ENCODE assay signal across 22 cellular contexts in the genomic region with DNA sequence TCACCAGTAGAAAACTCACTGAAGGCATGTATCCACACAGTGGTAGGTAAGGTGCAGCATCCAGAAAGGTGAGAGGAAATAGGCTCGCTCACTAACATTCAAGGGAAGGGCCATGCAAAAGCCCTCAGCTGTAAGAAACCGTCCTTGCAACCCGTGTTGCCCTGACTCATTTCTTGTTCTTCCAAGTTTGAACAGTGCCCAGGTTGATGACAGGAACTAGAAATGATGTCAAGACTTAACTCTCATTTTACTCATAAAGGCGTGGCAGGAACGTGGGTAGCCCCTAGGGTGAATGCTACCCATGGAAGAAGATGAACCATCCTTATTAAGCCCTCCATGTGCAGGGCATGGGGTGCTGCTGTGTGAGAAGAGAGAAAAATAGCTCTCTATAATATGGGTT.
A peak's percentile ranks its signal among the peaks of the same experiment; 100 is the strongest.
DNase-seq lines count a peak whose midpoint lies in the region; FAIRE-seq and TF ChIP-seq lines count a peak whose summit lies in the region.
"Had no signal": no experiment of that assay in that cellular context is flagged by ENCODE, and none has a peak within 500 bp of the region (broad histone marks: within the 10 kb centered on the region; RNA-seq: fewer than 3 reads in every experiment).

No MANE protein-coding gene starts in this region.

- H4K91ac ChIP-seq in H1 (replicated peaks; ENCODE audit: insufficient read length, low read length) = no peak overlapping the region

- H4K5ac ChIP-seq in H1 (ENCODE audit: insufficient read length, low read depth, low read length) = no peak overlapping the region

- no peak overlapping the region for H3K18ac ChIP-seq in H1 (ENCODE audit: extremely low read depth, low read length)

- H3K4me1 ChIP-seq in OCI-LY3 (ENCODE audit: low read length) = peaks cover 21% of the 10 kb centered on the region
- peaks cover 0 to 4% (median under 1%) of the 10 kb centered on the region in 4 experiments; a peak in 2 of 7 replicates for H3K4me1 ChIP-seq in H1 (replicated peaks in 1 of 4; ENCODE audit: control insufficient read depth in 3 of 4, insufficient read depth in 4 of 4, low read length in 3 of 4)
- H3K4me1 ChIP-seq: transverse colon had no signal

- H2BK12ac ChIP-seq in H1 (ENCODE audit: low read depth, low read length) = peak overlapping the region; percentile 53; the same call in 1 of the 2 replicates

- TF ChIP-seq POLR2A in H1 (IDR thresholded peaks at IDR 0.05; ENCODE audit: control extremely low read depth in 1 of 2, low read depth in 2 of 2, low read length in 2 of 2) = no peak

- no peaks in the 10 kb centered on the region for H3K9me3 ChIP-seq in OCI-LY3 (ENCODE audit: insufficient read depth, low read length)
- H3K9me3 ChIP-seq in H1 (ENCODE audit: insufficient read depth in 2 of 2, low read depth in 1 of 2, low read length in 1 of 2) = peaks cover 3 to 8% of the 10 kb centered on the region in 2 experiments; a peak in 3 of 4 replicates
- H3K9me3 ChIP-seq: esophagus squamous epithelium, right lobe of liver, transverse colon had no signal

- H3K23me2 ChIP-seq in H1 (ENCODE audit: low read depth, low read length) = no peaks in the 10 kb centered on the region

- no peak overlapping the region for H3K27ac Mint-ChIP-seq in activated naive CD4-positive, alpha-beta T cell treated with anti-CD3 and anti-CD28 coated beads for 36 hours
- H3K27ac Mint-ChIP-seq: activated naive CD8-positive, alpha-beta T cell treated with anti-CD3 and anti-CD28 coated beads for 36 hours; immature natural killer cell had no signal

- no peak overlapping the region for H3K56ac ChIP-seq in H1 (replicated peaks; ENCODE audit: insufficient read length, low read depth, low read length)

- H3K27ac ChIP-seq in OCI-LY3 (ENCODE audit: low read length) (no peak overlapping the region), H1 (ENCODE audit: low read depth, low read length) (no peak overlapping the region)
- H3K27ac ChIP-seq: esophagus squamous epithelium, PC-9, right lobe of liver, transverse colon had no signal

- no peaks in the 10 kb centered on the region for H3K79me2 ChIP-seq in OCI-LY3 (ENCODE audit: low read length)
- H3K79me2 ChIP-seq in H1 (ENCODE audit: control insufficient read depth in 1 of 2, insufficient read depth in 2 of 2, low read length in 2 of 2) = no peaks in the 10 kb centered on the region

- H3K4me2 ChIP-seq in OCI-LY3 (ENCODE audit: low read length) (peak overlapping the region; percentile 26), H1 (ENCODE audit: insufficient read depth in 1 of 2, low read depth in 2 of 2, low read length in 2 of 2) (no peak overlapping the region)
- H3K4me2 ChIP-seq: PC-9 had no signal

- no peak overlapping the region for H3K4me3 Mint-ChIP-seq in activated naive CD4-positive, alpha-beta T cell treated with anti-CD3 and anti-CD28 coated beads for 36 hours
- H3K4me3 Mint-ChIP-seq: activated naive CD8-positive, alpha-beta T cell treated with anti-CD3 and anti-CD28 coated beads for 36 hours; immature natural killer cell had no signal

- no peaks in the 10 kb centered on the region for H3K79me1 ChIP-seq in H1 (ENCODE audit: low read depth, low read length)

- H3K36me3 ChIP-seq in OCI-LY3 (replicated peaks; ENCODE audit: low read depth, low read length) (no peaks in the 10 kb centered on the region), H1 (ENCODE audit: control insufficient read depth in 2 of 4, insufficient read depth in 4 of 4, low read length in 3 of 4) (no peaks in the 10 kb centered on the region; a peak in 2 of 8 replicates)
- H3K36me3 ChIP-seq: esophagus squamous epithelium, right lobe of liver, transverse colon had no signal

- no peak overlapping the region for H2BK5ac ChIP-seq in H1 (ENCODE audit: low read depth, low read length)

- H2AFZ ChIP-seq in OCI-LY3 (ENCODE audit: low read depth, low read length) (no peak overlapping the region), H1 (ENCODE audit: low read length) (no peak overlapping the region)
- H2AFZ ChIP-seq: PC-9 had no signal

- intact Hi-C loops in activated naive CD4-positive, alpha-beta T cell treated with anti-CD3 and anti-CD28 coated beads for 36 hours (cut with micrococcal nuclease) = no loop called here

- H4K20me1 ChIP-seq in OCI-LY3 (ENCODE audit: insufficient read depth, low read length) (no peaks in the 10 kb centered on the region), H1 (replicated peaks in 1 of 2; ENCODE audit: control insufficient read depth in 1 of 2, insufficient read depth in 2 of 2, low read length in 2 of 2) (no peaks in the 10 kb centered on the region)

- DNase-seq in activated naive CD4-positive, alpha-beta T cell treated with anti-CD3 and anti-CD28 coated beads for 36 hours = peak; percentile 43
- no peak for DNase-seq in activated naive CD4-positive, alpha-beta T cell treated with anti-CD3 and anti-CD28 coated beads, Interleukin-2, amount 50 U/mL, for 16 hours
- DNase-seq in H1 (ENCODE audit: low read depth in 1 of 2, low spot score in 2 of 2) = no peak
- DNase-seq in stimulated activated CD8-positive, alpha-beta memory T cell treated with anti-CD3 and anti-CD28 coated beads, Interleukin-4, amount 100 ng/mL, for 48 hours = peak; percentile 40
- no peak for DNase-seq in NCI-H1930 (lab: John Stamatoyannopoulos, UW)
- no peak for DNase-seq in NCI-H187 treated with DMSO at 0.1 percent for 48 hours (lab: John Stamatoyannopoulos, UW)
- DNase-seq: ACHN; activated naive CD8-positive, alpha-beta T cell treated with anti-CD3 and anti-CD28 coated beads for 36 hours; aorta; caudate nucleus; cortex of kidney; DMS153; esophagus squamous epithelium; H7; hypothalamus; immature natural killer cell; PC-9; right lobe of liver; stimulated activated CD4-positive, alpha-beta T cell treated with anti-CD3 and anti-CD28 coated beads, Interleukin-12 subunit alpha, Interleukin-12 subunit beta, amount 100 ng/mL, for 4 hours; SW 1271; transverse colon had no signal

- H2BK15ac ChIP-seq in H1 (ENCODE audit: low read length) = no peak overlapping the region

- H2BK120ac ChIP-seq in H1 (replicated peaks; ENCODE audit: low read depth, low read length) = no peak overlapping the region

- TF ChIP-seq EP300 in H1 (IDR thresholded peaks at IDR 0.05; ENCODE audit: borderline replicate concordance in 1 of 2, low read depth in 2 of 2, low read length in 2 of 2) = no peak

- H3K14ac ChIP-seq in H1 (ENCODE audit: insufficient read length) = no peak overlapping the region

- TF ChIP-seq RAD21 in H1 (IDR thresholded peaks at IDR 0.05 in 1 of 2, conservative IDR thresholded peaks at IDR 0.05 in 1 of 2; ENCODE audit: low read depth in 2 of 2, low read length in 2 of 2) = no peak

- no peaks in the 10 kb centered on the region for H3K36me3 Mint-ChIP-seq in activated naive CD4-positive, alpha-beta T cell treated with anti-CD3 and anti-CD28 coated beads for 36 hours (ENCODE audit: low read depth)
- H3K36me3 Mint-ChIP-seq: activated naive CD8-positive, alpha-beta T cell treated with anti-CD3 and anti-CD28 coated beads for 36 hours; immature natural killer cell had no signal

- no peak for FAIRE-seq in H1 (lab: Jason Lieb, UNC)

- peaks cover 6% of the 10 kb centered on the region for H3K4me1 Mint-ChIP-seq in activated naive CD4-positive, alpha-beta T cell treated with anti-CD3 and anti-CD28 coated beads for 36 hours (ENCODE audit: low read depth)
- H3K4me1 Mint-ChIP-seq: immature natural killer cell had no signal

- peak overlapping the region; percentile 63; the same call in 1 of the 2 replicates for H2BK20ac ChIP-seq in H1 (ENCODE audit: low read length)

- CTCF ChIA-PET in activated naive CD4-positive, alpha-beta T cell treated with anti-CD3 and anti-CD28 coated beads for 36 hours (lab: Charles Lee) = interaction anchor here (0.9 kb wide), 1 partner anchor 11 kb away, joined by 3 read pairs; no protein-coding TSS in a partner anchor
- CTCF ChIA-PET in H1 (lab: Charles Lee; ENCODE audit: partially characterized antibody) = no interaction called here

- H3K27me3 ChIP-seq in OCI-LY3 (ENCODE audit: low read depth, low read length) (no peaks in the 10 kb centered on the region), H1 (replicated peaks in 1 of 4; ENCODE audit: control insufficient read depth in 3 of 4, extremely low read depth in 1 of 4, insufficient read depth in 3 of 4, low read length in 3 of 4) (0 out of 7 replicates have a peak, but pooled peaks cover 0 to 2% (median 0%) of the 10 kb centered on the region in 4 experiments)
- H3K27me3 ChIP-seq: esophagus squamous epithelium, right lobe of liver, transverse colon had no signal

- no peak overlapping the region for H3K4ac ChIP-seq in H1 (replicated peaks; ENCODE audit: insufficient read length, low read depth, low read length)

- H3K4me3 ChIP-seq in OCI-LY3 (ENCODE audit: low read length) (no peak overlapping the region), H1 (ENCODE audit: extremely low read depth in 1 of 4, insufficient read depth in 2 of 4, low read depth in 3 of 4, low read length in 4 of 4) (no peak overlapping the region)
- H3K4me3 ChIP-seq: esophagus squamous epithelium, PC-9, right lobe of liver, transverse colon had no signal

- H3K9ac ChIP-seq in OCI-LY3 (ENCODE audit: low read length) (no peak overlapping the region), H1 (replicated peaks in 1 of 4; ENCODE audit: extremely low read depth in 1 of 4, low read depth in 3 of 4, low read length in 3 of 4) (no peak overlapping the region)

- TF ChIP-seq CTCF in OCI-LY3 (IDR thresholded peaks at IDR 0.05; ENCODE audit: low read depth, low read length) = no peak
- no peak for TF ChIP-seq CTCF in H1 (IDR thresholded peaks at IDR 0.05; ENCODE audit: control extremely low read depth in 1 of 3, insufficient read depth in 1 of 3, low read depth in 1 of 3, low read length in 3 of 3)

- H3K27me3 Mint-ChIP-seq in activated naive CD4-positive, alpha-beta T cell treated with anti-CD3 and anti-CD28 coated beads for 36 hours (ENCODE audit: low read depth) = no peaks in the 10 kb centered on the region
- H3K27me3 Mint-ChIP-seq: activated naive CD8-positive, alpha-beta T cell treated with anti-CD3 and anti-CD28 coated beads for 36 hours had no signal

- H3K23ac ChIP-seq in H1 (ENCODE audit: insufficient read length) = no peak overlapping the region

- H2AK5ac ChIP-seq in H1 (ENCODE audit: low read depth, low read length) = no peak overlapping the region

- no peak overlapping the region for H4K8ac ChIP-seq in H1 (ENCODE audit: extremely low read depth, insufficient read depth, low read length)

- no peaks in the 10 kb centered on the region for H3K9me3 Mint-ChIP-seq in activated naive CD4-positive, alpha-beta T cell treated with anti-CD3 and anti-CD28 coated beads for 36 hours
- H3K9me3 Mint-ChIP-seq: activated naive CD8-positive, alpha-beta T cell treated with anti-CD3 and anti-CD28 coated beads for 36 hours; immature natural killer cell had no signal

- 88% methylated on average over 5 of the region's 5 CpGs; no CpG with 5 or more reads in 1 of the 2 experiments for WGBS in H1 (ENCODE audit: extremely low coverage in 1 of 2, insufficient coverage in 1 of 2, insufficient read length in 1 of 2, insufficient replicate concordance in 2 of 2, low coverage in 1 of 2, low lambda C conversion rate in 2 of 2, missing lambda C conversion rate in 1 of 2), 2 experiments

- POLR2A ChIA-PET in H1 (lab: Charles Lee; ENCODE audit: partially characterized antibody) = interaction anchor here (0.5 to 1.1 kb wide), 4 partner anchors 8 to 90 kb away, joined by 3 to 4 read pairs (median 4); no protein-coding TSS in a partner anchor

TF ChIP-seq in H1, 55 proteins besides CTCF, POLR2A, EP300 and RAD21 (continues in another document):
- TF ChIP-seq YY1 (IDR thresholded peaks at IDR 0.05; ENCODE audit: low read depth, low read length) = no peak

Comparison
In these comparisons a context has a peak if more than half of its experiments do, and no peak if none do; other contexts are left out.
1. DNase-seq: peak in activated naive CD4-positive, alpha-beta T cell treated with anti-CD3 and anti-CD28 coated beads for 36 hours (single experiment) and stimulated activated CD8-positive, alpha-beta memory T cell treated with anti-CD3 and anti-CD28 coated beads, Interleukin-4, amount 100 ng/mL, for 48 hours (single experiment); none in activated naive CD4-positive, alpha-beta T cell treated with anti-CD3 and anti-CD28 coated beads, Interleukin-2, amount 50 U/mL, for 16 hours (single experiment), H1 (0 of 2), NCI-H1930 (0 of 2) and NCI-H187 treated with DMSO at 0.1 percent for 48 hours (single experiment).